In genomic region chr3:69014022-69014580, GRCh38 we compare ENCODE assay signal across 8 cellular contexts. TPM values are rescaled to one million over a fixed set of nuclear protein-coding genes. Genes with fewer than 3 reads are reported as not detected.
DNase-seq lines count a peak whose midpoint lies in the region; TF ChIP-seq lines count a peak whose summit lies in the region.

No MANE protein-coding gene starts in this region.

- H3K36me3 ChIP-seq in ACC112 (ENCODE audit: insufficient read depth, low read length) (peaks cover 26% of the 10 kb centered on the region), HUES64 (ENCODE audit: insufficient read depth, low read length) (peaks cover 10% of the 10 kb centered on the region; the same call in 1 of the 2 replicates), breast epithelium (no peaks in the 10 kb centered on the region)

- peak overlapping the region; percentile 91 for H3K27ac ChIP-seq in ACC112 (ENCODE audit: low read depth, low read length)
- H3K27ac ChIP-seq in HUES64 (ENCODE audit: low read depth, low read length): peak overlapping the region; percentile 82; the same call in 1 of the 2 replicates
- peak overlapping the region; percentile 99 for H3K27ac ChIP-seq in breast epithelium

- no peak for TF ChIP-seq CTCF in breast epithelium (IDR thresholded peaks at IDR 0.05)

- intact Hi-C loops in breast epithelium (cut with DNase I; ENCODE audit: low total_unique reads): no loop called here

- DNase-seq in breast epithelium (ENCODE audit: low spot score in 2 of 2) (no peak), mucosa of gallbladder (ENCODE audit: low spot score) (no peak), NCI-H774 (lab: John Stamatoyannopoulos, UW) (no peak), D341Med (ENCODE audit: low spot score) (no peak), pons (ENCODE audit: low spot score) (no peak)

- H3K4me3 ChIP-seq in ACC112 (ENCODE audit: low read depth, low read length): peak overlapping the region; percentile 92
- peak overlapping the region; percentile 81 for H3K4me3 ChIP-seq in HUES64 (ENCODE audit: low read length)
- peak overlapping the region; percentile 78 to 95 (median 91) for H3K4me3 ChIP-seq in breast epithelium
- peak overlapping the region; percentile 70 for H3K4me3 ChIP-seq in mononuclear cell (ENCODE audit: low read length)

- H3K9me3 ChIP-seq in HUES64 (ENCODE audit: insufficient read depth, low read depth, low read length) (no peaks in the 10 kb centered on the region), breast epithelium (no peaks in the 10 kb centered on the region), mononuclear cell (ENCODE audit: low read depth, low read length) (no peaks in the 10 kb centered on the region)

- H3K27me3 ChIP-seq in ACC112 (ENCODE audit: insufficient read depth, low read length): no peaks in the 10 kb centered on the region
- peaks cover 19% of the 10 kb centered on the region for H3K27me3 ChIP-seq in HUES64 (ENCODE audit: insufficient read depth, low read length)
- no peaks in the 10 kb centered on the region for H3K27me3 ChIP-seq in breast epithelium
- H3K27me3 ChIP-seq in mononuclear cell (ENCODE audit: insufficient read depth, low read length): no peaks in the 10 kb centered on the region

- H3K9ac ChIP-seq in HUES64 (ENCODE audit: low read depth, low read length): peak overlapping the region; percentile 89

- H2AFZ ChIP-seq in ACC112 (ENCODE audit: low read length, unreplicated experiment): peak overlapping the region; percentile 63

- H3K4me1 ChIP-seq in ACC112 (ENCODE audit: control insufficient read depth, insufficient read depth, low read length, unreplicated experiment) (peaks cover 37% of the 10 kb centered on the region), HUES64 (ENCODE audit: insufficient read depth, low read length) (peaks cover 54% of the 10 kb centered on the region), breast epithelium (peaks cover 0 to 4% of the 10 kb centered on the region in 2 donors), mononuclear cell (ENCODE audit: insufficient read depth, low read length) (peaks cover 16% of the 10 kb centered on the region)

- peaks cover 28% of the 10 kb centered on the region for H3K79me2 ChIP-seq in ACC112 (ENCODE audit: control insufficient read depth, insufficient read depth, low read length, unreplicated experiment)

- 14% methylated on average over 8 of the region's 11 CpGs for WGBS in HUES64

- no peak for TF ChIP-seq POLR2A in breast epithelium (IDR thresholded peaks at IDR 0.05)

RNA-seq across cellular contexts. Expression of gene EOGT, which starts 0.6 kb away (rescaled TPM):
- polyA plus RNA-seq in HUES64 (2013, experiment 1 of 2): 39.4 TPM
- 37.8 TPM for polyA plus RNA-seq in HUES64 (2013, experiment 2 of 2)
- total RNA-seq in breast epithelium: 10 to 100 TPM; 34.2 to 71.7 (median 58.0) TPM
- 13.7 TPM for total RNA-seq in mononuclear cell
- 45.2 TPM for total RNA-seq in mucosa of gallbladder

RNA-seq across cellular contexts. Expression of gene TMF1, which starts 38.0 kb away (rescaled TPM):
- 10.5 TPM for polyA plus RNA-seq in HUES64 (2013, experiment 1 of 2)
- polyA plus RNA-seq in HUES64 (2013, experiment 2 of 2): 14.9 TPM
- total RNA-seq in breast epithelium (10 to 100 TPM; 33.4 to 61.5 (median 50.1) TPM), mononuclear cell (81.4 TPM), mucosa of gallbladder (38.4 TPM)
